13 cellular contexts compared by ENCODE assay signal in genomic region chr1:244349581-244350001, GRCh38.
DNase-seq lines count a peak whose midpoint lies in the region; ATAC-seq, FAIRE-seq and TF ChIP-seq lines count a peak whose summit lies in the region.
"Had no signal": no experiment of that assay in that cellular context is flagged by ENCODE, and none has a peak within 500 bp of the region (broad histone marks: within the 10 kb centered on the region; RNA-seq: fewer than 3 reads in every experiment).

No MANE protein-coding gene starts in this region.

- no peaks in the 10 kb centered on the region for H3K27me3 ChIP-seq in CD4-positive, alpha-beta memory T cell (ENCODE audit: insufficient read depth, low read length)
- H3K27me3 ChIP-seq in astrocyte (ENCODE audit: insufficient read depth, low read length) = no peaks in the 10 kb centered on the region
- H3K27me3 ChIP-seq in mesendoderm (ENCODE audit: insufficient read depth, low read length, poor library complexity) = no peaks in the 10 kb centered on the region
- H3K27me3 ChIP-seq: left lung had no signal

- no peak for ATAC-seq in GM19023 (IDR thresholded peaks at IDR 0.05; ENCODE audit: unreplicated experiment)
- no peak for ATAC-seq in HG03565 (IDR thresholded peaks at IDR 0.05; ENCODE audit: unreplicated experiment)

- no peak overlapping the region for H2AK5ac ChIP-seq in mesendoderm (ENCODE audit: low read length)

- H3K36me3 Mint-ChIP-seq in CD4-positive, alpha-beta memory T cell = no peaks in the 10 kb centered on the region
- peaks cover 4% of the 10 kb centered on the region; the same call in 1 of the 2 replicates for H3K36me3 Mint-ChIP-seq in HFFc6 (ENCODE audit: low read depth)
- H3K36me3 Mint-ChIP-seq in astrocyte (ENCODE audit: low read depth, unreplicated experiment) = no peaks in the 10 kb centered on the region

- no peak for DNase-seq in CD4-positive, alpha-beta memory T cell
- DNase-seq in HFFc6 = peak; percentile 39
- DNase-seq in astrocyte (ENCODE audit: low read depth) = peak; percentile 33
- no peak for DNase-seq in mesendoderm
- no peak for DNase-seq in DMS114 treated with DMSO at 0.1 percent for 48 hours (lab: John Stamatoyannopoulos, UW; ENCODE audit: unreplicated experiment)
- DNase-seq in pons (ENCODE audit: low spot score) = no peak
- DNase-seq: activated CD4-positive, alpha-beta T cell treated with anti-CD3 and anti-CD28 coated beads for 1 hour; activated naive CD8-positive, alpha-beta T cell treated with anti-CD3 and anti-CD28 coated beads, Interleukin-2, amount 50 U/mL, for 24 hours; left lung; NCI-H1417 treated with DMSO at 0.1 percent for 48 hours; stimulated activated CD8-positive, alpha-beta memory T cell treated with anti-CD3 and anti-CD28 coated beads, Interleukin-4, amount 100 ng/mL, for 48 hours had no signal

- peak overlapping the region; percentile 76 for H3K18ac ChIP-seq in mesendoderm (ENCODE audit: low read length)

- H3K4me2 ChIP-seq in astrocyte (ENCODE audit: low read length) = peak overlapping the region; percentile 80
- no peak overlapping the region for H3K4me2 ChIP-seq in mesendoderm (ENCODE audit: low read length)

- no peaks in the 10 kb centered on the region for H3K9me3 Mint-ChIP-seq in CD4-positive, alpha-beta memory T cell
- H3K9me3 Mint-ChIP-seq in HFFc6 (no peaks in the 10 kb centered on the region), astrocyte (ENCODE audit: unreplicated experiment) (no peaks in the 10 kb centered on the region)
- H3K9me3 Mint-ChIP-seq: activated naive CD8-positive, alpha-beta T cell treated with anti-CD3 and anti-CD28 coated beads, Interleukin-2, amount 50 U/mL, for 24 hours had no signal

- FAIRE-seq in astrocyte (lab: Jason Lieb, UNC) = no peak

- H3K4me3 ChIP-seq in CD4-positive, alpha-beta memory T cell (ENCODE audit: low read length in 2 of 2) = no peak overlapping the region
- peak overlapping the region; percentile 5 for H3K4me3 ChIP-seq in astrocyte (ENCODE audit: insufficient read depth, low read depth, low read length)
- H3K4me3 ChIP-seq in mesendoderm (ENCODE audit: low read length) = no peak overlapping the region
- H3K4me3 ChIP-seq: left lung had no signal

- no peak overlapping the region for H4K8ac ChIP-seq in mesendoderm (ENCODE audit: low read depth, low read length)

- no peak overlapping the region for H4K5ac ChIP-seq in mesendoderm (ENCODE audit: low read length)

- H3K4me3 Mint-ChIP-seq in CD4-positive, alpha-beta memory T cell = peak overlapping the region in 5 of 8 donors; percentile 11 to 60 (median 29)
- peak overlapping the region; percentile 80 for H3K4me3 Mint-ChIP-seq in HFFc6
- H3K4me3 Mint-ChIP-seq in astrocyte (ENCODE audit: unreplicated experiment) = no peak overlapping the region
- H3K4me3 Mint-ChIP-seq: activated naive CD8-positive, alpha-beta T cell treated with anti-CD3 and anti-CD28 coated beads, Interleukin-2, amount 50 U/mL, for 24 hours had no signal

- no peaks in the 10 kb centered on the region for H3K79me1 ChIP-seq in mesendoderm (ENCODE audit: low read length)

- intact Hi-C loops in CD4-positive, alpha-beta memory T cell (cut with micrococcal nuclease) = no loop called here

- H3K4me1 ChIP-seq in CD4-positive, alpha-beta memory T cell (ENCODE audit: insufficient read depth, low read length) = no peaks in the 10 kb centered on the region
- H3K4me1 ChIP-seq in astrocyte (ENCODE audit: insufficient read depth, low read length) (peaks cover 35% of the 10 kb centered on the region), mesendoderm (ENCODE audit: control insufficient read depth, low read depth, low read length) (peaks cover 12% of the 10 kb centered on the region)

- CTCF ChIA-PET in CD4-positive, alpha-beta memory T cell (lab: Charles Lee; ENCODE audit: partially characterized antibody) = no interaction called here

- peaks cover 1 to 2% of the 10 kb centered on the region in 2 donors for H3K27me3 Mint-ChIP-seq in CD4-positive, alpha-beta memory T cell
- H3K27me3 Mint-ChIP-seq in HFFc6 (ENCODE audit: insufficient read depth) (peaks cover 7% of the 10 kb centered on the region), astrocyte (ENCODE audit: low read depth, unreplicated experiment) (no peaks in the 10 kb centered on the region)

- WGBS in mesendoderm (ENCODE audit: extremely low coverage, insufficient coverage, low lambda C conversion rate) = no CpG with 5 or more reads among the region's 8 CpGs

- peak overlapping the region; percentile 30 for H3K9ac ChIP-seq in astrocyte (ENCODE audit: low read length)
- H3K9ac ChIP-seq in mesendoderm (ENCODE audit: low read length) = no peak overlapping the region

- TF ChIP-seq CTCF in HFFc6 (IDR thresholded peaks at IDR 0.05) (no peak), astrocyte (IDR thresholded peaks at IDR 0.05; ENCODE audit: insufficient read depth, low read depth, low read length) (no peak)

- H2BK15ac ChIP-seq in mesendoderm (replicated peaks; ENCODE audit: low read depth) = no peak overlapping the region

- H3K4ac ChIP-seq in mesendoderm (ENCODE audit: low read depth, low read length) = peak overlapping the region; percentile 79

- peak overlapping the region; percentile 67 for H2BK120ac ChIP-seq in mesendoderm (ENCODE audit: low read depth, low read length)

- no peak overlapping the region for H3K56ac ChIP-seq in mesendoderm (ENCODE audit: low read length)

- no peaks in the 10 kb centered on the region for H4K20me1 ChIP-seq in astrocyte (ENCODE audit: insufficient read depth, low read length)

- H3K27ac ChIP-seq in CD4-positive, alpha-beta memory T cell (ENCODE audit: low read depth, low read length) = no peak overlapping the region
- H3K27ac ChIP-seq in astrocyte (ENCODE audit: low read depth, low read length) (peak overlapping the region; percentile 80), mesendoderm (ENCODE audit: low read depth, low read length) (peak overlapping the region; percentile 5)

- H3K79me2 ChIP-seq in astrocyte (ENCODE audit: insufficient read depth, low read length) = no peaks in the 10 kb centered on the region
- H3K79me2 ChIP-seq in mesendoderm (ENCODE audit: control insufficient read depth, insufficient read depth, low read length) = no peaks in the 10 kb centered on the region

- no peaks in the 10 kb centered on the region for H3K9me3 ChIP-seq in CD4-positive, alpha-beta memory T cell (ENCODE audit: control insufficient read depth in 1 of 2, low read length in 2 of 2)
- no peaks in the 10 kb centered on the region for H3K9me3 ChIP-seq in astrocyte (ENCODE audit: insufficient read depth, low read depth, low read length)
- H3K9me3 ChIP-seq: left lung had no signal

- no peaks in the 10 kb centered on the region for H3K36me3 ChIP-seq in CD4-positive, alpha-beta memory T cell (ENCODE audit: insufficient read depth, low read length)
- H3K36me3 ChIP-seq in astrocyte (ENCODE audit: insufficient read depth, low read length) (no peaks in the 10 kb centered on the region), mesendoderm (ENCODE audit: control insufficient read depth, insufficient read depth, low read length) (no peaks in the 10 kb centered on the region)
- H3K36me3 ChIP-seq: left lung had no signal

- POLR2A ChIA-PET in CD4-positive, alpha-beta memory T cell (lab: Charles Lee; ENCODE audit: partially characterized antibody) = no interaction called here

- H3K4me1 Mint-ChIP-seq in CD4-positive, alpha-beta memory T cell = peaks cover 3 to 17% (median 14%) of the 10 kb centered on the region in 4 donors
- H3K4me1 Mint-ChIP-seq in HFFc6 (ENCODE audit: low read depth) = peaks cover 81% of the 10 kb centered on the region
- peaks cover 37% of the 10 kb centered on the region for H3K4me1 Mint-ChIP-seq in astrocyte (ENCODE audit: low read depth, unreplicated experiment)

- H3K23ac ChIP-seq in mesendoderm (ENCODE audit: low read length) = no peak overlapping the region

- no peak overlapping the region for H2BK5ac ChIP-seq in mesendoderm (ENCODE audit: low read length)

- peak overlapping the region; percentile 64 for H2AFZ ChIP-seq in astrocyte (ENCODE audit: low read depth, low read length)

- H3K27ac Mint-ChIP-seq in CD4-positive, alpha-beta memory T cell = peak overlapping the region in 1 of 7 donors; percentile 27
- H3K27ac Mint-ChIP-seq in HFFc6 (peak overlapping the region; percentile 92), astrocyte (ENCODE audit: unreplicated experiment) (no peak overlapping the region)
- H3K27ac Mint-ChIP-seq: activated naive CD8-positive, alpha-beta T cell treated with anti-CD3 and anti-CD28 coated beads, Interleukin-2, amount 50 U/mL, for 24 hours had no signal

Comparison
In these comparisons a context has a peak if more than half of its experiments do, and no peak if none do; other contexts are left out.
1. DNase-seq: peak in HFFc6 (single experiment) and astrocyte (single experiment); none in CD4-positive, alpha-beta memory T cell (0 of 5), mesendoderm (single experiment), DMS114 treated with DMSO at 0.1 percent for 48 hours (single experiment) and pons (single experiment).